Comparison of ENCODE assay signal across 1 cellular context in genomic region chr10:11773777-11774441, GRCh38.
A peak's percentile ranks its signal among the peaks of the same experiment; 100 is the strongest.
TF ChIP-seq lines count a peak whose summit lies in the region.

No MANE protein-coding gene starts in this region.

TF ChIP-seq in HEK293, 187 proteins besides CTCF, POLR2A, EP300 and RAD21 (continued from another document and continues in another):
- TF ChIP-seq ZNF518A (tag by site-specific recombination; conservative IDR thresholded peaks at IDR 0.05; ENCODE audit: low read depth) (peak; percentile 34; the same call in 1 of the 2 replicates), ZNF792 (tag by site-specific recombination; IDR thresholded peaks at IDR 0.05) (no peak), ZNF449 (tag by site-specific recombination; IDR thresholded peaks at IDR 0.05) (peak; percentile 44; the same call in 1 of the 2 replicates), ZBTB10 (tag by site-specific recombination; IDR thresholded peaks at IDR 0.05) (no peak), ZIC2 (tag by site-specific recombination; IDR thresholded peaks at IDR 0.05) (no peak), ZBTB48 (tag by site-specific recombination; IDR thresholded peaks at IDR 0.05) (no peak), ZNF146 (tag by site-specific recombination; IDR thresholded peaks at IDR 0.05) (peak; percentile 52), ZFHX2 (tag by site-specific recombination; conservative IDR thresholded peaks at IDR 0.05) (no peak), OSR2 (tag by site-specific recombination; IDR thresholded peaks at IDR 0.05) (peak; percentile 96), ZNF266 (tag by site-specific recombination; IDR thresholded peaks at IDR 0.05; ENCODE audit: low read depth) (no peak), ZBTB49 (tag by site-specific recombination; IDR thresholded peaks at IDR 0.05; ENCODE audit: low read depth) (0 out of 2 replicates have a peak, but pooled peaks have one; percentile 58), SP7 (tag by site-specific recombination; IDR thresholded peaks at IDR 0.05) (peak; percentile 95), KLF10 (tag by site-specific recombination; IDR thresholded peaks at IDR 0.05) (peak; percentile 86), ZBTB8A (tag by site-specific recombination; IDR thresholded peaks at IDR 0.05) (peak; percentile 85), ZNF626 (tag by site-specific recombination; IDR thresholded peaks at IDR 0.05) (no peak), ZNF324 (tag by site-specific recombination; IDR thresholded peaks at IDR 0.05) (peak; percentile 70; the same call in 1 of the 2 replicates), TCF7L2 (IDR thresholded peaks at IDR 0.05; ENCODE audit: borderline replicate concordance, low read depth, low read length) (peak; percentile 90), ZNF248 (tag by site-specific recombination; IDR thresholded peaks at IDR 0.05) (no peak), ZSCAN30 (tag by site-specific recombination; IDR thresholded peaks at IDR 0.05) (peak; percentile 89), ZBTB21 (tag by site-specific recombination; IDR thresholded peaks at IDR 0.05) (no peak), ZNF175 (tag by site-specific recombination; IDR thresholded peaks at IDR 0.05) (no peak), ZNF521 (tag by site-specific recombination; IDR thresholded peaks at IDR 0.05) (no peak), ZBTB11 (tag by site-specific recombination; conservative IDR thresholded peaks at IDR 0.05; ENCODE audit: low read depth) (0 out of 2 replicates have a peak, but pooled peaks have one; percentile 15), ZNF350 (tag by site-specific recombination; IDR thresholded peaks at IDR 0.05) (no peak), SP3 (tag by site-specific recombination; IDR thresholded peaks at IDR 0.05) (no peak), ZNF48 (tag by site-specific recombination; IDR thresholded peaks at IDR 0.05) (no peak), ZNF530 (tag by site-specific recombination; IDR thresholded peaks at IDR 0.05; ENCODE audit: low read depth) (no peak), ZNF26 (tag by site-specific recombination; IDR thresholded peaks at IDR 0.05) (no peak), PATZ1 (tag by site-specific recombination; IDR thresholded peaks at IDR 0.05) (peak; percentile 71), GFI1B (tag by site-specific recombination; IDR thresholded peaks at IDR 0.05) (peak; percentile 79), ZNF169 (tag by site-specific recombination; IDR thresholded peaks at IDR 0.05) (no peak)
- TF ChIP-seq, protein P1, sequence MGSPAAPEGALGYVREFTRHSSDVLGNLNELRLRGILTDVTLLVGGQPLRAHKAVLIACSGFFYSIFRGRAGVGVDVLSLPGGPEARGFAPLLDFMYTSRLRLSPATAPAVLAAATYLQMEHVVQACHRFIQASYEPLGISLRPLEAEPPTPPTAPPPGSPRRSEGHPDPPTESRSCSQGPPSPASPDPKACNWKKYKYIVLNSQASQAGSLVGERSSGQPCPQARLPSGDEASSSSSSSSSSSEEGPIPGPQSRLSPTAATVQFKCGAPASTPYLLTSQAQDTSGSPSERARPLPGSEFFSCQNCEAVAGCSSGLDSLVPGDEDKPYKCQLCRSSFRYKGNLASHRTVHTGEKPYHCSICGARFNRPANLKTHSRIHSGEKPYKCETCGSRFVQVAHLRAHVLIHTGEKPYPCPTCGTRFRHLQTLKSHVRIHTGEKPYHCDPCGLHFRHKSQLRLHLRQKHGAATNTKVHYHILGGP (tag by site-specific recombination; IDR thresholded peaks at IDR 0.05), result 0 out of 2 replicates have a peak, but pooled peaks have one; percentile 29
- TF ChIP-seq, protein P2, sequence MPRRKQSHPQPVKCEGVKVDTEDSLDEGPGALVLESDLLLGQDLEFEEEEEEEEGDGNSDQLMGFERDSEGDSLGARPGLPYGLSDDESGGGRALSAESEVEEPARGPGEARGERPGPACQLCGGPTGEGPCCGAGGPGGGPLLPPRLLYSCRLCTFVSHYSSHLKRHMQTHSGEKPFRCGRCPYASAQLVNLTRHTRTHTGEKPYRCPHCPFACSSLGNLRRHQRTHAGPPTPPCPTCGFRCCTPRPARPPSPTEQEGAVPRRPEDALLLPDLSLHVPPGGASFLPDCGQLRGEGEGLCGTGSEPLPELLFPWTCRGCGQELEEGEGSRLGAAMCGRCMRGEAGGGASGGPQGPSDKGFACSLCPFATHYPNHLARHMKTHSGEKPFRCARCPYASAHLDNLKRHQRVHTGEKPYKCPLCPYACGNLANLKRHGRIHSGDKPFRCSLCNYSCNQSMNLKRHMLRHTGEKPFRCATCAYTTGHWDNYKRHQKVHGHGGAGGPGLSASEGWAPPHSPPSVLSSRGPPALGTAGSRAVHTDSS (tag by site-specific recombination; IDR thresholded peaks at IDR 0.05), result peak; percentile 58
